Comparison of ENCODE assay signal across 1 cellular context in the genomic region with DNA sequence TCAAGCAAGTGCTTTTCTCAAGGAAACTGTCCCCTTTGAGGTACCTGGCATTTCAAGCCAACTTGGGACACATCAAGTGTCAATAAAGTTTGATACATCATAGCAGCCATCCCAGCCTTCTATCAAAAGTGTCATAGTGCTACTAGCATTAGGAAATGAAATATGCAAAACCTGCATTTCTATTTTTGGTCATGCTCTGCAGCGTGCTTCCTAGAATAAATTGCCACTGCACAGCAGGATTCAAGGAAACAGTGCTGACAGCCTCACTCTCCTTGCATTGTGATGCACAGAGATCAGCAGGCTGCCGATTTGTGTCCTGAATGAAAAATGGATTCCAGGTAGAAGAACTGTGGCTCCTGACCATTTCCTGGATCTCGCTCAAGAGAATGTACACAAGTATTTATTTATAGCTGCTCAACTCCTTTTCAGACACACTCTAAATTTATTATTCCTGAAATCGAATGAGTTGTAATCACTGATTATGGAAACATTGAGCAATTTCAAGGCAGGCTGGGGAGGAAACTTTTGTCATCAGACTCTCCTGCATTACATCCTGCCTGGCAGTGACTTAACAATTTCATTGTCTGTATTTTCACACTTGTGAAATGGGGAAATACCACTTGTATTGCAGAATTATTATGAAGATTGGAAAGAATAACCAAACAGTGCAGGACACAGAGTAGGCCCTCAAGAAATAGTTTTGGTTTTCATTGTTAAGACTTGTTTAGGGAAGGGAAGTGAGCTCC.
A peak's percentile ranks its signal among the peaks of the same experiment; 100 is the strongest.
TF ChIP-seq lines count a peak whose summit lies in the region.

No MANE protein-coding gene starts in this region.

TF ChIP-seq in WTC11, 78 proteins besides CTCF, POLR2A, EP300 and RAD21 (continued from another document):
- TF ChIP-seq RORB (CRISPR knock-in tag; IDR thresholded peaks at IDR 0.05) (no peak), MXD4 (CRISPR knock-in tag; IDR thresholded peaks at IDR 0.05; ENCODE audit: borderline replicate concordance) (no peak), NR3C1 (CRISPR knock-in tag; conservative IDR thresholded peaks at IDR 0.05; ENCODE audit: low read depth) (no peak), ZNF317 (CRISPR knock-in tag; IDR thresholded peaks at IDR 0.05; ENCODE audit: borderline replicate concordance, low read depth) (no peak), ZNF416 (CRISPR knock-in tag; IDR thresholded peaks at IDR 0.05) (no peak), GTF2I (CRISPR knock-in tag; conservative IDR thresholded peaks at IDR 0.05) (no peak), CREM (CRISPR knock-in tag; IDR thresholded peaks at IDR 0.05) (peak; percentile 38; the same call in 1 of the 2 replicates), ZNF263 (CRISPR knock-in tag; IDR thresholded peaks at IDR 0.05; ENCODE audit: low read depth) (no peak), FOXJ3 (CRISPR knock-in tag; IDR thresholded peaks at IDR 0.05; ENCODE audit: borderline replicate concordance) (no peak)
- TF ChIP-seq, protein P1, sequence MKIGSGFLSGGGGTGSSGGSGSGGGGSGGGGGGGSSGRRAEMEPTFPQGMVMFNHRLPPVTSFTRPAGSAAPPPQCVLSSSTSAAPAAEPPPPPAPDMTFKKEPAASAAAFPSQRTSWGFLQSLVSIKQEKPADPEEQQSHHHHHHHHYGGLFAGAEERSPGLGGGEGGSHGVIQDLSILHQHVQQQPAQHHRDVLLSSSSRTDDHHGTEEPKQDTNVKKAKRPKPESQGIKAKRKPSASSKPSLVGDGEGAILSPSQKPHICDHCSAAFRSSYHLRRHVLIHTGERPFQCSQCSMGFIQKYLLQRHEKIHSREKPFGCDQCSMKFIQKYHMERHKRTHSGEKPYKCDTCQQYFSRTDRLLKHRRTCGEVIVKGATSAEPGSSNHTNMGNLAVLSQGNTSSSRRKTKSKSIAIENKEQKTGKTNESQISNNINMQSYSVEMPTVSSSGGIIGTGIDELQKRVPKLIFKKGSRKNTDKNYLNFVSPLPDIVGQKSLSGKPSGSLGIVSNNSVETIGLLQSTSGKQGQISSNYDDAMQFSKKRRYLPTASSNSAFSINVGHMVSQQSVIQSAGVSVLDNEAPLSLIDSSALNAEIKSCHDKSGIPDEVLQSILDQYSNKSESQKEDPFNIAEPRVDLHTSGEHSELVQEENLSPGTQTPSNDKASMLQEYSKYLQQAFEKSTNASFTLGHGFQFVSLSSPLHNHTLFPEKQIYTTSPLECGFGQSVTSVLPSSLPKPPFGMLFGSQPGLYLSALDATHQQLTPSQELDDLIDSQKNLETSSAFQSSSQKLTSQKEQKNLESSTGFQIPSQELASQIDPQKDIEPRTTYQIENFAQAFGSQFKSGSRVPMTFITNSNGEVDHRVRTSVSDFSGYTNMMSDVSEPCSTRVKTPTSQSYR (CRISPR knock-in tag; IDR thresholded peaks at IDR 0.05), result no peak
- TF ChIP-seq, protein P2, sequence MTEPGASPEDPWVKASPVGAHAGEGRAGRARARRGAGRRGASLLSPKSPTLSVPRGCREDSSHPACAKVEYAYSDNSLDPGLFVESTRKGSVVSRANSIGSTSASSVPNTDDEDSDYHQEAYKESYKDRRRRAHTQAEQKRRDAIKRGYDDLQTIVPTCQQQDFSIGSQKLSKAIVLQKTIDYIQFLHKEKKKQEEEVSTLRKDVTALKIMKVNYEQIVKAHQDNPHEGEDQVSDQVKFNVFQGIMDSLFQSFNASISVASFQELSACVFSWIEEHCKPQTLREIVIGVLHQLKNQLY (CRISPR knock-in tag; IDR thresholded peaks at IDR 0.05), result no peak
- TF ChIP-seq, protein P3, sequence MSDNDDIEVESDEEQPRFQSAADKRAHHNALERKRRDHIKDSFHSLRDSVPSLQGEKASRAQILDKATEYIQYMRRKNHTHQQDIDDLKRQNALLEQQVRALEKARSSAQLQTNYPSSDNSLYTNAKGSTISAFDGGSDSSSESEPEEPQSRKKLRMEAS (CRISPR knock-in tag; IDR thresholded peaks at IDR 0.05), result peak; percentile 77; the same call in 1 of the 2 replicates
- TF ChIP-seq, protein P4, sequence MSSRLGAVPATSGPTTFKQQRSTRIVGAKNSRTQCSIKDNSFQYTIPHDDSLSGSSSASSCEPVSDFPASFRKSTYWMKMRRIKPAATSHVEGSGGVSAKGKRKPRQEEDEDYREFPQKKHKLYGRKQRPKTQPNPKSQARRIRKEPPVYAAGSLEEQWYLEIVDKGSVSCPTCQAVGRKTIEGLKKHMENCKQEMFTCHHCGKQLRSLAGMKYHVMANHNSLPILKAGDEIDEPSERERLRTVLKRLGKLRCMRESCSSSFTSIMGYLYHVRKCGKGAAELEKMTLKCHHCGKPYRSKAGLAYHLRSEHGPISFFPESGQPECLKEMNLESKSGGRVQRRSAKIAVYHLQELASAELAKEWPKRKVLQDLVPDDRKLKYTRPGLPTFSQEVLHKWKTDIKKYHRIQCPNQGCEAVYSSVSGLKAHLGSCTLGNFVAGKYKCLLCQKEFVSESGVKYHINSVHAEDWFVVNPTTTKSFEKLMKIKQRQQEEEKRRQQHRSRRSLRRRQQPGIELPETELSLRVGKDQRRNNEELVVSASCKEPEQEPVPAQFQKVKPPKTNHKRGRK (CRISPR knock-in tag; IDR thresholded peaks at IDR 0.05; ENCODE audit: borderline replicate concordance), result no peak
- TF ChIP-seq, protein P5, sequence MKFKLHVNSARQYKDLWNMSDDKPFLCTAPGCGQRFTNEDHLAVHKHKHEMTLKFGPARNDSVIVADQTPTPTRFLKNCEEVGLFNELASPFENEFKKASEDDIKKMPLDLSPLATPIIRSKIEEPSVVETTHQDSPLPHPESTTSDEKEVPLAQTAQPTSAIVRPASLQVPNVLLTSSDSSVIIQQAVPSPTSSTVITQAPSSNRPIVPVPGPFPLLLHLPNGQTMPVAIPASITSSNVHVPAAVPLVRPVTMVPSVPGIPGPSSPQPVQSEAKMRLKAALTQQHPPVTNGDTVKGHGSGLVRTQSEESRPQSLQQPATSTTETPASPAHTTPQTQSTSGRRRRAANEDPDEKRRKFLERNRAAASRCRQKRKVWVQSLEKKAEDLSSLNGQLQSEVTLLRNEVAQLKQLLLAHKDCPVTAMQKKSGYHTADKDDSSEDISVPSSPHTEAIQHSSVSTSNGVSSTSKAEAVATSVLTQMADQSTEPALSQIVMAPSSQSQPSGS (CRISPR knock-in tag; IDR thresholded peaks at IDR 0.05; ENCODE audit: borderline replicate concordance, low read depth), result no peak
- TF ChIP-seq, protein P6, sequence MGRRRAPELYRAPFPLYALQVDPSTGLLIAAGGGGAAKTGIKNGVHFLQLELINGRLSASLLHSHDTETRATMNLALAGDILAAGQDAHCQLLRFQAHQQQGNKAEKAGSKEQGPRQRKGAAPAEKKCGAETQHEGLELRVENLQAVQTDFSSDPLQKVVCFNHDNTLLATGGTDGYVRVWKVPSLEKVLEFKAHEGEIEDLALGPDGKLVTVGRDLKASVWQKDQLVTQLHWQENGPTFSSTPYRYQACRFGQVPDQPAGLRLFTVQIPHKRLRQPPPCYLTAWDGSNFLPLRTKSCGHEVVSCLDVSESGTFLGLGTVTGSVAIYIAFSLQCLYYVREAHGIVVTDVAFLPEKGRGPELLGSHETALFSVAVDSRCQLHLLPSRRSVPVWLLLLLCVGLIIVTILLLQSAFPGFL (CRISPR knock-in tag; IDR thresholded peaks at IDR 0.05; ENCODE audit: borderline replicate concordance), result no peak
